In genomic region chr2:117257369-117257768, GRCh38 we compare ENCODE assay signal across 1 cellular context.
TF ChIP-seq lines count a peak whose summit lies in the region.

No MANE protein-coding gene starts in this region.

TF ChIP-seq in WTC11, 78 proteins besides CTCF, POLR2A, EP300 and RAD21:
- TF ChIP-seq ZNF532 (CRISPR knock-in tag; IDR thresholded peaks at IDR 0.05; ENCODE audit: borderline replicate concordance) (no peak), ZNF317 (CRISPR knock-in tag; IDR thresholded peaks at IDR 0.05; ENCODE audit: borderline replicate concordance, low read depth) (no peak), ZBTB43 (CRISPR knock-in tag; IDR thresholded peaks at IDR 0.05) (no peak), HMGXB4 (CRISPR knock-in tag; IDR thresholded peaks at IDR 0.05) (no peak)
